Comparison of ENCODE assay signal across 14 cellular contexts in genomic region chr6:106662458-106662857, GRCh38. TPM values are rescaled to one million over a fixed set of nuclear protein-coding genes. Genes with fewer than 3 reads are reported as not detected.
DNase-seq lines count a peak whose midpoint lies in the region; TF ChIP-seq lines count a peak whose summit lies in the region.
"Had no signal": no experiment of that assay in that cellular context is flagged by ENCODE, and none has a peak within 500 bp of the region (broad histone marks: within the 10 kb centered on the region; RNA-seq: fewer than 3 reads in every experiment).

No MANE protein-coding gene starts in this region.

- H3F3A ChIP-seq in smooth muscle cell (ENCODE audit: low read depth) (no peaks in the 10 kb centered on the region), neural progenitor cell (ENCODE audit: low read depth) (no peaks in the 10 kb centered on the region)

- intact Hi-C loops in OCI-LY7 (cut with micrococcal nuclease; ENCODE audit: unreplicated experiment), result no loop called here

- H3K36me3 ChIP-seq in OCI-LY7 (ENCODE audit: insufficient read depth, low read length) (peaks cover 98% of the 10 kb centered on the region), hepatocyte (replicated peaks; ENCODE audit: insufficient read depth, low read depth) (no peaks in the 10 kb centered on the region), smooth muscle cell (ENCODE audit: low read depth) (peaks cover 30% of the 10 kb centered on the region), neural progenitor cell (peaks cover 22% of the 10 kb centered on the region)

- CTCF ChIA-PET in OCI-LY7 (lab: Charles Lee; ENCODE audit: unreplicated experiment), result no interaction called here

- H3K27me3 Mint-ChIP-seq in neural progenitor cell (ENCODE audit: insufficient read depth, low read depth), result peaks cover 2% of the 10 kb centered on the region
- H3K27me3 Mint-ChIP-seq: CD8-positive, alpha-beta memory T cell had no signal

- H3K27me3 ChIP-seq in hepatocyte (no peaks in the 10 kb centered on the region), smooth muscle cell (ENCODE audit: low read depth) (no peaks in the 10 kb centered on the region), neural progenitor cell (no peaks in the 10 kb centered on the region)

- no peak overlapping the region for H3K4me3 Mint-ChIP-seq in neural progenitor cell
- H3K4me3 Mint-ChIP-seq: CD8-positive, alpha-beta memory T cell had no signal

- H4K20me1 ChIP-seq in OCI-LY7 (ENCODE audit: insufficient read depth, low read length), result no peaks in the 10 kb centered on the region
- H4K20me1 ChIP-seq in hepatocyte (ENCODE audit: insufficient read depth, poor library complexity, severe bottlenecking), result no peaks in the 10 kb centered on the region
- no peaks in the 10 kb centered on the region for H4K20me1 ChIP-seq in smooth muscle cell (ENCODE audit: low read depth)
- H4K20me1 ChIP-seq in neural progenitor cell (ENCODE audit: low read depth), result no peaks in the 10 kb centered on the region

- DNase-seq in ELF-1 (ENCODE audit: low read depth, low spot score) (peak; percentile 52), OCI-LY7 (ENCODE audit: low spot score) (no peak), hepatocyte (ENCODE audit: low spot score) (no peak), smooth muscle cell (lab: John Stamatoyannopoulos, UW; ENCODE audit: unreplicated experiment) (no peak), neural progenitor cell (ENCODE audit: low spot score) (no peak), superior temporal gyrus (ENCODE audit: extremely low spot score) (no peak), NCI-H748 treated with DMSO at 0.1 percent for 48 hours (lab: John Stamatoyannopoulos, UW) (no peak)
- no peak for DNase-seq in activated CD8-positive, alpha-beta memory T cell treated with anti-CD3 and anti-CD28 coated beads, Interleukin-2, amount 50 U/mL, for 48 hours
- DNase-seq: CD8-positive, alpha-beta memory T cell; DND-41; GF-D8; IMR-90 had no signal

- H3K27ac ChIP-seq in OCI-LY7 (ENCODE audit: low read depth, low read length, poor library complexity, severe bottlenecking), result no peak overlapping the region
- H3K27ac ChIP-seq in hepatocyte, result peak overlapping the region; percentile 53
- H3K27ac ChIP-seq in smooth muscle cell (ENCODE audit: low read depth), result peak overlapping the region; percentile 51
- no peak overlapping the region for H3K27ac ChIP-seq in neural progenitor cell

- TF ChIP-seq CTCF in OCI-LY7 (conservative IDR thresholded peaks at IDR 0.05; ENCODE audit: low read length) (no peak), hepatocyte (IDR thresholded peaks at IDR 0.05; ENCODE audit: poor library complexity) (no peak), smooth muscle cell (IDR thresholded peaks at IDR 0.05; ENCODE audit: borderline replicate concordance, insufficient read depth, poor library complexity, severe bottlenecking) (no peak), neural progenitor cell (IDR thresholded peaks at IDR 0.05) (no peak)

- H3K4me1 ChIP-seq in OCI-LY7 (ENCODE audit: insufficient read depth, low read length, poor library complexity, severe bottlenecking), result peaks cover 49% of the 10 kb centered on the region
- no peaks in the 10 kb centered on the region for H3K4me1 ChIP-seq in hepatocyte (ENCODE audit: insufficient read depth)
- no peaks in the 10 kb centered on the region for H3K4me1 ChIP-seq in smooth muscle cell (ENCODE audit: low read depth)
- no peaks in the 10 kb centered on the region for H3K4me1 ChIP-seq in neural progenitor cell
- H3K4me1 ChIP-seq: Caco-2, HAP-1 had no signal

- peaks cover 39% of the 10 kb centered on the region for H3K9me3 ChIP-seq in OCI-LY7 (ENCODE audit: low read length)
- peaks cover 8% of the 10 kb centered on the region for H3K9me3 ChIP-seq in hepatocyte (ENCODE audit: low read depth)
- H3K9me3 ChIP-seq in smooth muscle cell (replicated peaks; ENCODE audit: low read depth), result peaks cover 9% of the 10 kb centered on the region
- peaks cover 7% of the 10 kb centered on the region for H3K9me3 ChIP-seq in neural progenitor cell (ENCODE audit: low read depth)

- no peak overlapping the region for H3K9ac ChIP-seq in smooth muscle cell (ENCODE audit: low read depth)
- no peak overlapping the region for H3K9ac ChIP-seq in neural progenitor cell

- H3K9me2 ChIP-seq in OCI-LY7 (ENCODE audit: insufficient read depth, low read length), result no peaks in the 10 kb centered on the region
- H3K9me2 ChIP-seq in hepatocyte (replicated peaks; ENCODE audit: insufficient read depth), result no peaks in the 10 kb centered on the region

- peaks cover 32% of the 10 kb centered on the region for H3K36me3 Mint-ChIP-seq in neural progenitor cell

- no peak overlapping the region for H3K27ac Mint-ChIP-seq in neural progenitor cell
- H3K27ac Mint-ChIP-seq: CD8-positive, alpha-beta memory T cell had no signal

- H3K79me2 ChIP-seq in OCI-LY7 (ENCODE audit: insufficient read depth, low read depth, low read length), result peaks cover 45% of the 10 kb centered on the region; the same call in 1 of the 2 replicates
- H3K79me2 ChIP-seq in hepatocyte, result no peaks in the 10 kb centered on the region
- no peaks in the 10 kb centered on the region for H3K79me2 ChIP-seq in smooth muscle cell (ENCODE audit: low read depth)
- H3K79me2 ChIP-seq in neural progenitor cell (ENCODE audit: low read depth), result no peaks in the 10 kb centered on the region

- BruUV-seq in OCI-LY7 (replicated peaks; lab: Mats Ljungman, UMichigan), result TSS peak; percentile 1

- H2AFZ ChIP-seq in OCI-LY7 (ENCODE audit: low read length), result no peak overlapping the region
- no peak overlapping the region for H2AFZ ChIP-seq in hepatocyte
- H2AFZ ChIP-seq in smooth muscle cell (ENCODE audit: low read depth), result no peak overlapping the region
- no peak overlapping the region for H2AFZ ChIP-seq in neural progenitor cell (replicated peaks)

- POLR2A ChIA-PET in OCI-LY7 (lab: Charles Lee), result interaction anchor here (0.6 kb wide), 2 partner anchors 10 to 18 kb away, joined by 3 to 8 read pairs; no protein-coding TSS in a partner anchor

- H3K4me3 ChIP-seq in OCI-LY7 (ENCODE audit: low read depth, low read length, poor library complexity, severe bottlenecking) (no peak overlapping the region), hepatocyte (no peak overlapping the region), smooth muscle cell (no peak overlapping the region), neural progenitor cell (no peak overlapping the region)
- H3K4me3 ChIP-seq: HAP-1 had no signal

- 93% methylated on average over 2 of the region's 2 CpGs for WGBS in hepatocyte (ENCODE audit: low lambda C conversion rate, missing lambda C conversion rate)
- WGBS in smooth muscle cell (ENCODE audit: low lambda C conversion rate), result 80% methylated on average over 2 of the region's 2 CpGs

- no peak overlapping the region for H3K4me2 ChIP-seq in OCI-LY7 (ENCODE audit: low read length)
- H3K4me2 ChIP-seq in hepatocyte, result no peak overlapping the region
- H3K4me2 ChIP-seq in smooth muscle cell, result no peak overlapping the region
- no peak overlapping the region for H3K4me2 ChIP-seq in neural progenitor cell

- H3K4me1 Mint-ChIP-seq in neural progenitor cell, result no peaks in the 10 kb centered on the region
- H3K4me1 Mint-ChIP-seq: CD8-positive, alpha-beta memory T cell had no signal

- H3K9me3 Mint-ChIP-seq in neural progenitor cell, result peaks cover 21% of the 10 kb centered on the region

RNA-seq across cellular contexts. Expression of gene QRSL1, which starts 33.1 kb away (rescaled TPM):
- total RNA-seq in OCI-LY7 (2014; rRNA removed; shearing (Covaris generic)), result 63.9 and 65.7 TPM in 2 replicates
- 71.8 and 77.9 TPM in 2 replicates for total RNA-seq in OCI-LY7 (2022)
- total RNA-seq in hepatocyte, result 13.6 and 16.1 TPM in 2 replicates
- 9.9 and 11.4 TPM in 2 replicates for polyA plus RNA-seq in hepatocyte
- 8.9 and 9.3 TPM in 2 replicates for total RNA-seq in smooth muscle cell
- polyA plus RNA-seq in smooth muscle cell, result 7.4 and 10.4 TPM in 2 replicates
- 15.0 and 23.0 TPM in 2 replicates for total RNA-seq in neural progenitor cell (ENCODE audit: low replicate concordance)

RNA-seq across cellular contexts. Expression of gene RTN4IP1, which starts 33.2 kb away (rescaled TPM):
- 25.2 TPM in 2 replicates for total RNA-seq in OCI-LY7 (2014; rRNA removed; shearing (Covaris generic))
- total RNA-seq in OCI-LY7 (2022) (51.4 and 58.1 TPM in 2 replicates), hepatocyte (4.9 and 8.5 TPM in 2 replicates), smooth muscle cell (7.4 and 8.2 TPM in 2 replicates), neural progenitor cell (ENCODE audit: low replicate concordance) (10.2 and 11.8 TPM in 2 replicates)
- polyA plus RNA-seq in hepatocyte (6.0 and 6.2 TPM in 2 replicates), smooth muscle cell (5.7 and 6.2 TPM in 2 replicates)

Comparison
In these comparisons a context has a peak if more than half of its experiments do, and no peak if none do; other contexts are left out.
1. H3K27ac ChIP-seq: peak in hepatocyte (single experiment) and smooth muscle cell (single experiment); none in OCI-LY7 (single experiment) and neural progenitor cell (single experiment).